13 cellular contexts compared by ENCODE assay signal in genomic region chr2:54048117-54048785, GRCh38.
A peak's percentile ranks its signal among the peaks of the same experiment; 100 is the strongest.
DNase-seq lines count a peak whose midpoint lies in the region; ATAC-seq and TF ChIP-seq lines count a peak whose summit lies in the region.
"Had no signal": no experiment of that assay in that cellular context is flagged by ENCODE, and none has a peak within 500 bp of the region (broad histone marks: within the 10 kb centered on the region; RNA-seq: fewer than 3 reads in every experiment).

No MANE protein-coding gene starts in this region.

- H3K27ac Mint-ChIP-seq in T-helper 1 cell treated with Interleukin-12 subunit alpha and Interleukin-12 subunit beta and Interleukin-4 antibody, amounts not matched to agents 30 μg/mL and 1 μg/mL, for 36 hours: peak overlapping the region; percentile 14

- H3K4me1 Mint-ChIP-seq in T-helper 1 cell treated with Interleukin-12 subunit alpha and Interleukin-12 subunit beta and Interleukin-4 antibody, amounts not matched to agents 30 μg/mL and 1 μg/mL, for 36 hours (ENCODE audit: low read depth): peaks cover 8% of the 10 kb centered on the region

- H3K4me3 Mint-ChIP-seq in T-helper 1 cell treated with Interleukin-12 subunit alpha and Interleukin-12 subunit beta and Interleukin-4 antibody, amounts not matched to agents 30 μg/mL and 1 μg/mL, for 36 hours: no peak overlapping the region

- H3K4me3 ChIP-seq in GM12865 (ENCODE audit: low read depth, low read length): no peak overlapping the region
- H3K4me3 ChIP-seq: esophagus squamous epithelium had no signal

- H3K9me3 Mint-ChIP-seq in T-helper 1 cell treated with Interleukin-12 subunit alpha and Interleukin-12 subunit beta and Interleukin-4 antibody, amounts not matched to agents 30 μg/mL and 1 μg/mL, for 36 hours: peaks cover 8% of the 10 kb centered on the region

- ATAC-seq in GM21723 (IDR thresholded peaks at IDR 0.05; ENCODE audit: unreplicated experiment): peak; percentile 41
- ATAC-seq in GM19324 (IDR thresholded peaks at IDR 0.05; ENCODE audit: low FRiP score, unreplicated experiment): no peak

- peak; percentile 5 for DNase-seq in GM12865 (ENCODE audit: low read depth)
- peak; percentile 21 for DNase-seq in left kidney (ENCODE audit: low read depth, low spot score)
- DNase-seq in NCI-H446 treated with DMSO at 0.1 percent for 48 hours (lab: John Stamatoyannopoulos, UW): no peak
- no peak for DNase-seq in midbrain (lab: John Stamatoyannopoulos, UW)
- no peak for DNase-seq in GM19238 (ENCODE audit: insufficient read length, low spot score)
- DNase-seq: cortex of kidney, esophagus squamous epithelium, hippocampal formation, NCI-H146, NCI-H69 had no signal

- peaks cover 9% of the 10 kb centered on the region for H3K36me3 Mint-ChIP-seq in T-helper 1 cell treated with Interleukin-12 subunit alpha and Interleukin-12 subunit beta and Interleukin-4 antibody, amounts not matched to agents 30 μg/mL and 1 μg/mL, for 36 hours (ENCODE audit: low read depth)

- no peak for TF ChIP-seq CTCF in GM12865 (IDR thresholded peaks at IDR 0.05; ENCODE audit: insufficient read depth, low read depth, low read length, missing control alignments)

- H3K27me3 Mint-ChIP-seq in T-helper 1 cell treated with Interleukin-12 subunit alpha and Interleukin-12 subunit beta and Interleukin-4 antibody, amounts not matched to agents 30 μg/mL and 1 μg/mL, for 36 hours (ENCODE audit: low read depth): no peaks in the 10 kb centered on the region

Comparison
In these comparisons a context has a peak if more than half of its experiments do, and no peak if none do; other contexts are left out.
1. DNase-seq: peak in GM12865 (single experiment) and left kidney (single experiment); none in NCI-H446 treated with DMSO at 0.1 percent for 48 hours (single experiment), midbrain (single experiment) and GM19238 (single experiment).